In genomic region chrX:103215768-103216085, GRCh38 we compare ENCODE assay signal across 8 cellular contexts. TPM values are rescaled to one million over a fixed set of nuclear protein-coding genes. Genes with fewer than 3 reads are reported as not detected.
DNase-seq lines count a peak whose midpoint lies in the region; ATAC-seq and TF ChIP-seq lines count a peak whose summit lies in the region.

No MANE protein-coding gene starts in this region.

- TF ChIP-seq RAD21 in neural cell (conservative IDR thresholded peaks at IDR 0.05) = no peak

- H3K4me2 ChIP-seq in neural cell (ENCODE audit: low read length) = peak overlapping the region; percentile 51

- peak; percentile 49 for DNase-seq in NCI-H82 (lab: John Stamatoyannopoulos, UW)
- no peak for DNase-seq in NCI-H82 treated with DMSO at 0.1 percent for 48 hours (lab: John Stamatoyannopoulos, UW; ENCODE audit: unreplicated experiment)
- peak; percentile 1 for DNase-seq in NCI-H345 treated with DMSO at 0.1 percent for 48 hours (lab: John Stamatoyannopoulos, UW; ENCODE audit: unreplicated experiment)
- DNase-seq in epithelial cell of esophagus (ENCODE audit: low read depth) = no peak
- DNase-seq in GM13976 (ENCODE audit: low spot score) = no peak
- DNase-seq in stimulated activated CD4-positive, alpha-beta T cell treated with anti-CD3 and anti-CD28 coated beads, Interleukin-4, amount 100 ng/mL, for 1 hour = no peak

- H3K27me3 ChIP-seq in neural cell (ENCODE audit: insufficient read depth, low read depth, low read length) = no peaks in the 10 kb centered on the region

- no peak for TF ChIP-seq EP300 in neural cell (conservative IDR thresholded peaks at IDR 0.05; ENCODE audit: poor library complexity, severe bottlenecking)

- H3K79me2 ChIP-seq in neural cell (replicated peaks; ENCODE audit: insufficient read depth, low read length) = peaks cover 9% of the 10 kb centered on the region

- peak overlapping the region; percentile 14 for H2AFZ ChIP-seq in neural cell (ENCODE audit: low read depth, low read length)

- no peaks in the 10 kb centered on the region for H3K36me3 ChIP-seq in neural cell (ENCODE audit: insufficient read depth, low read length)

- H3K4me3 ChIP-seq in epithelial cell of esophagus (ENCODE audit: low read length) = peak overlapping the region; percentile 53
- peak overlapping the region; percentile 80 for H3K4me3 ChIP-seq in neural cell (ENCODE audit: low read length)

- no peaks in the 10 kb centered on the region for H3K9me3 ChIP-seq in neural cell (ENCODE audit: low read length)

- peak overlapping the region; percentile 96 for H3K9ac ChIP-seq in neural cell (ENCODE audit: low read length)

- peak overlapping the region; percentile 91 for H3K27ac ChIP-seq in neural cell (ENCODE audit: low read length)

- no peaks in the 10 kb centered on the region for H3K9me2 ChIP-seq in neural cell (ENCODE audit: insufficient read depth, low read length)

- ATAC-seq in HG03565 (IDR thresholded peaks at IDR 0.05; ENCODE audit: unreplicated experiment) = no peak

- TF ChIP-seq CTCF in epithelial cell of esophagus (IDR thresholded peaks at IDR 0.05; ENCODE audit: insufficient read depth, low read depth, low read length, missing control alignments) (no peak), neural cell (IDR thresholded peaks at IDR 0.05; ENCODE audit: poor library complexity, severe bottlenecking) (no peak), GM13976 (IDR thresholded peaks at IDR 0.05; ENCODE audit: borderline replicate concordance, control extremely low read depth, extremely low read depth, insufficient read depth, missing control alignments) (no peak)

- H4K20me1 ChIP-seq in neural cell (ENCODE audit: insufficient read depth) = no peaks in the 10 kb centered on the region

- H3F3A ChIP-seq in neural cell (ENCODE audit: insufficient read depth, low read length, poor library complexity, severe bottlenecking) = no peaks in the 10 kb centered on the region

- in situ Hi-C loops in GM13976 (cut with MboI; ENCODE audit: low sequenced_read_pairs, unreplicated experiment) = loop anchor here (25.0 kb wide), 1 partner anchor 247 kb away; no protein-coding TSS in a partner anchor

TF ChIP-seq in neural cell, 6 proteins besides CTCF, POLR2A, EP300 and RAD21:
- TF ChIP-seq REST (IDR thresholded peaks at IDR 0.05; ENCODE audit: borderline replicate concordance) (no peak), TAF1 (IDR thresholded peaks at IDR 0.05; ENCODE audit: low read depth) (no peak), MXI1 (conservative IDR thresholded peaks at IDR 0.05; ENCODE audit: poor library complexity, severe bottlenecking) (no peak), POLR2AphosphoS5 (IDR thresholded peaks at IDR 0.05) (no peak), SMC3 (conservative IDR thresholded peaks at IDR 0.05; ENCODE audit: poor library complexity) (no peak), EZH2 (IDR thresholded peaks at IDR 0.05; ENCODE audit: borderline replicate concordance, insufficient read depth, low read length, poor library complexity, severe bottlenecking) (no peak)

RNA-seq across cellular contexts. Expression of gene BEX4, which starts 0.8 kb away (rescaled TPM):
- polyA plus RNA-seq in neural cell = 383 and 417 TPM in 2 replicates
- polyA minus RNA-seq in neural cell = 123 and 142 TPM in 2 replicates

RNA-seq across cellular contexts. Expression of gene TCEAL8, which starts 39.2 kb away (rescaled TPM):
- polyA plus RNA-seq in neural cell = 145 and 167 TPM in 2 replicates
- 73.8 and 85.8 TPM in 2 replicates for polyA minus RNA-seq in neural cell

Comparison
In these comparisons a context has a peak if more than half of its experiments do, and no peak if none do; other contexts are left out.
1. DNase-seq: peak in NCI-H82 (single experiment) and NCI-H345 treated with DMSO at 0.1 percent for 48 hours (single experiment); none in NCI-H82 treated with DMSO at 0.1 percent for 48 hours (single experiment), epithelial cell of esophagus (single experiment), GM13976 (single experiment) and stimulated activated CD4-positive, alpha-beta T cell treated with anti-CD3 and anti-CD28 coated beads, Interleukin-4, amount 100 ng/mL, for 1 hour (single experiment).